33 cellular contexts compared by ENCODE assay signal in the genomic region with DNA sequence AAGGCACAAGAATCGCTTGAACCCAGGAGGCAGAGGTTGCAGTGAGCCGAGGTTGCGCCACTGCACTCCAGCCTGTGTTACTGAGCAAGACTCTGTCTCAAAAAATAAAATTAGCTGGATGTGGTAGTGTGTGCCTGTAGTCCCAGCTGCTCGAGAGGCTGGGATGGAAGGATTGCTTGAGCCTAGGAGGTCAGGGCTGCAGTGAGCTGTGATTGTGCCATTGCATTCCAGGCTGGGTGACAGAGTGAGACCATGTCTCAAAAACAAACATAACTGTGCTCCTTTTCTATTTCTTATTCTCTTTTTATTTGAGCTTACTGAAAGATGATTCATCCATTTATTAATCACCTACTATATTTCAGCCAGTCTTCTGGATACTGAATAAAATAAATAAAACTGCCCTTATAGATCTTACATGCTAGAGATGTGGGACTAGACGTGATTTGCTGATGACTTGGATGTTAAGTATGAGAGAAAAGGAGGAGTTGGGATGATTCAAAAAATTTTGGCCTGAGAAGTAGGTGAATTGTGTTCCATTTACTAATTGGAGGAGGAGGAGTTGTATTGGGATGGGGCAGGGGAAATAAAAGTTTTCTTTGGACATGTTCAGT. TPM values are rescaled to one million over a fixed set of nuclear protein-coding genes. Genes with fewer than 3 reads are reported as not detected.
DNase-seq lines count a peak whose midpoint lies in the region; ATAC-seq and TF ChIP-seq lines count a peak whose summit lies in the region.
"Had no signal": no experiment of that assay in that cellular context is flagged by ENCODE, and none has a peak within 500 bp of the region (broad histone marks: within the 10 kb centered on the region; RNA-seq: fewer than 3 reads in every experiment).

No MANE protein-coding gene starts in this region.

- no peak overlapping the region for H3K27ac Mint-ChIP-seq in progenitor cell of endocrine pancreas
- H3K27ac Mint-ChIP-seq: activated CD4-positive, alpha-beta memory T cell treated with anti-CD3 and anti-CD28 coated beads for 36 hours; brain; memory B cell had no signal

- no peaks in the 10 kb centered on the region for H3K79me2 ChIP-seq in ACC112 (ENCODE audit: control insufficient read depth, insufficient read depth, low read length, unreplicated experiment)

- H3K36me3 Mint-ChIP-seq in progenitor cell of endocrine pancreas (ENCODE audit: insufficient read depth) = peaks cover 19% of the 10 kb centered on the region

- H3K4me1 Mint-ChIP-seq in progenitor cell of endocrine pancreas (ENCODE audit: low read depth) = no peaks in the 10 kb centered on the region
- H3K4me1 Mint-ChIP-seq: brain, memory B cell had no signal

- POLR2A ChIA-PET in RWPE1 (lab: Yijun Ruan, JAX; ENCODE audit: low non-redundant PET) (no interaction called here), A673 (lab: Charles Lee; ENCODE audit: low non-redundant PET) (no interaction called here)

- intact Hi-C loops in A673 (cut with micrococcal nuclease; ENCODE audit: unreplicated experiment) = no loop called here

- no TSS peak for BruUV-seq in A673 (replicated peaks; lab: Mats Ljungman, UMichigan)

- H3K4me3 ChIP-seq in ACC112 (ENCODE audit: low read depth, low read length) = no peak overlapping the region
- H3K4me3 ChIP-seq in fibroblast of mammary gland (ENCODE audit: control insufficient read depth, low read depth, low read length) = no peak overlapping the region
- H3K4me3 ChIP-seq in A673 (ENCODE audit: low read depth, low read length, poor library complexity, severe bottlenecking) = no peak overlapping the region
- H3K4me3 ChIP-seq: dorsolateral prefrontal cortex, PC-9, right atrium auricular region, thoracic aorta, vagina had no signal

- peaks cover 7% of the 10 kb centered on the region for H3K36me3 ChIP-seq in ACC112 (ENCODE audit: insufficient read depth, low read length)
- peaks cover 9% of the 10 kb centered on the region for H3K36me3 ChIP-seq in A673 (ENCODE audit: insufficient read depth, low read length, poor library complexity, severe bottlenecking)

- H3K4me1 ChIP-seq in ACC112 (ENCODE audit: control insufficient read depth, insufficient read depth, low read length, unreplicated experiment) (peaks cover 9% of the 10 kb centered on the region), A673 (ENCODE audit: insufficient read depth, low read length, poor library complexity, severe bottlenecking) (no peaks in the 10 kb centered on the region)
- H3K4me1 ChIP-seq: Caco-2, right atrium auricular region, vagina had no signal

- CTCF ChIA-PET in RWPE1 (lab: Yijun Ruan, JAX) (no interaction called here), A673 (lab: Charles Lee) (interaction anchor here (0.6 kb wide), 1 partner anchor 65 kb away, joined by 3 read pairs; no protein-coding TSS in a partner anchor)

- no peaks in the 10 kb centered on the region for H3K9me3 ChIP-seq in A673 (ENCODE audit: low read depth, low read length, poor library complexity, severe bottlenecking)
- H3K9me3 ChIP-seq: Caco-2, right atrium auricular region, thoracic aorta, vagina had no signal

- no peak overlapping the region for H2AFZ ChIP-seq in ACC112 (ENCODE audit: low read length, unreplicated experiment)
- H2AFZ ChIP-seq: PC-9 had no signal

- ATAC-seq in HG03175 (IDR thresholded peaks at IDR 0.05; ENCODE audit: unreplicated experiment) (no peak), GM21526 (IDR thresholded peaks at IDR 0.05; ENCODE audit: low FRiP score, unreplicated experiment) (no peak)

- no peaks in the 10 kb centered on the region for H3K9me3 Mint-ChIP-seq in progenitor cell of endocrine pancreas (ENCODE audit: low read depth)
- H3K9me3 Mint-ChIP-seq: activated CD4-positive, alpha-beta memory T cell treated with anti-CD3 and anti-CD28 coated beads for 36 hours; memory B cell had no signal

- no peak for TF ChIP-seq CTCF in RWPE1 (conservative IDR thresholded peaks at IDR 0.05; ENCODE audit: low read depth)
- no peak for TF ChIP-seq CTCF in fibroblast of mammary gland (conservative IDR thresholded peaks at IDR 0.05; ENCODE audit: control insufficient read depth, insufficient read depth, low read depth, low read length)
- TF ChIP-seq CTCF in A673 (conservative IDR thresholded peaks at IDR 0.05; ENCODE audit: low read depth, low read length) = no peak
- TF ChIP-seq CTCF in progenitor cell of endocrine pancreas (IDR thresholded peaks at IDR 0.05; ENCODE audit: unreplicated experiment) = no peak

- H3K27me3 ChIP-seq in ACC112 (ENCODE audit: insufficient read depth, low read length) (no peaks in the 10 kb centered on the region), A673 (replicated peaks; ENCODE audit: insufficient read depth, low read depth, low read length, poor library complexity) (no peaks in the 10 kb centered on the region)
- H3K27me3 ChIP-seq: dorsolateral prefrontal cortex, right atrium auricular region, vagina had no signal

- DNase-seq in GM03348 (ENCODE audit: low spot score) (peak; percentile 51), RWPE1 (ENCODE audit: low spot score) (no peak), fibroblast of mammary gland (ENCODE audit: low read depth) (peak; percentile 78), A673 (ENCODE audit: low spot score) (no peak), progenitor cell of endocrine pancreas (ENCODE audit: low spot score, unreplicated experiment) (no peak)
- DNase-seq: activated CD4-positive, alpha-beta memory T cell treated with anti-CD3 and anti-CD28 coated beads for 36 hours; activated CD4-positive, CD25-positive, alpha-beta regulatory T cell treated with anti-CD3 and anti-CD28 coated beads, Interleukin-2, amount 50 U/mL, for 72 hours; activated CD8-positive, alpha-beta memory T cell treated with anti-CD3 and anti-CD28 coated beads, Interleukin-2, amount 50 U/mL, for 4 hours; activated naive CD4-positive, alpha-beta T cell; Caco-2; DMS53; dorsolateral prefrontal cortex; GDM1; GOT3; MV-4-11; NCI-H1436 treated with DMSO at 0.1 percent for 48 hours; NCI-H345; NCI-H69; PC-9; SHP77 treated with DMSO at 0.1 percent for 48 hours; stimulated activated CD4-positive, alpha-beta T cell treated with anti-CD3 and anti-CD28 coated beads, Interleukin-1b, Interleukin-23, amount 100 ng/mL, for 48 hours; stimulated activated naive CD4-positive, alpha-beta T cell treated with Interleukin-2 at 50 U/mL for 16 hours; T-helper 2 cell had no signal

- no peaks in the 10 kb centered on the region for H3K27me3 Mint-ChIP-seq in progenitor cell of endocrine pancreas
- H3K27me3 Mint-ChIP-seq: activated CD4-positive, alpha-beta memory T cell treated with anti-CD3 and anti-CD28 coated beads for 36 hours; brain; memory B cell had no signal

- peak overlapping the region; percentile 55 for H3K27ac ChIP-seq in ACC112 (ENCODE audit: low read depth, low read length)
- H3K27ac ChIP-seq in RWPE1 = peak overlapping the region; percentile 46; the same call in 1 of the 2 replicates
- H3K27ac ChIP-seq in A673 (ENCODE audit: low read depth, low read length, poor library complexity, severe bottlenecking) = no peak overlapping the region
- H3K27ac ChIP-seq: C4-2B, dorsolateral prefrontal cortex, KMS-11, PC-9, right atrium auricular region, thoracic aorta, vagina had no signal

- no peak overlapping the region for H3K4me3 Mint-ChIP-seq in progenitor cell of endocrine pancreas (ENCODE audit: low read depth)
- H3K4me3 Mint-ChIP-seq: activated CD4-positive, alpha-beta memory T cell treated with anti-CD3 and anti-CD28 coated beads for 36 hours; brain; memory B cell had no signal

RNA-seq across cellular contexts. Expression of gene PAAF1, which starts 18.0 kb away (rescaled TPM):
- total RNA-seq in A673 (2021) (20.3 and 25.0 TPM in 2 replicates), progenitor cell of endocrine pancreas (29.3 and 30.8 TPM in 2 replicates)

RNA-seq across cellular contexts. Expression of gene COA4, which starts 18.2 kb away (rescaled TPM):
- 112 and 113 TPM in 2 replicates for total RNA-seq in A673 (2021)
- 71.3 and 75.8 TPM in 2 replicates for total RNA-seq in progenitor cell of endocrine pancreas

RNA-seq across cellular contexts. Expression of gene DNAJB13, which starts 56.0 kb away (rescaled TPM):
- total RNA-seq in A673 (2021) = 0.41 TPM in 1 of 2 replicates, not detected in the other
- 1.1 and 1.4 TPM in 2 replicates for total RNA-seq in progenitor cell of endocrine pancreas
- total RNA-seq: right atrium auricular region, vagina had no signal

Comparison
In these comparisons a context has a peak if more than half of its experiments do, and no peak if none do; other contexts are left out.
1. DNase-seq: peak in GM03348 (single experiment) and fibroblast of mammary gland (single experiment); none in RWPE1 (single experiment), A673 (single experiment) and progenitor cell of endocrine pancreas (single experiment).